18 cellular contexts compared by ENCODE assay signal in genomic region chr2:40256008-40256407, GRCh38.
"Had no signal": no experiment of that assay in that cellular context is flagged by ENCODE, and none has a peak within 500 bp of the region (broad histone marks: within the 10 kb centered on the region; RNA-seq: fewer than 3 reads in every experiment).

No MANE protein-coding gene starts in this region.

- H3K27me3 ChIP-seq: colonic mucosa, esophagus muscularis mucosa, foreskin keratinocyte, gastroesophageal sphincter, heart left ventricle, hepatocyte had no signal

- H3K36me3 ChIP-seq: colonic mucosa, esophagus muscularis mucosa, gastroesophageal sphincter, heart left ventricle, left ventricle myocardium inferior, lower lobe of right lung had no signal

- H3K36me3 Mint-ChIP-seq: immature natural killer cell, mesothelial cell of epicardium had no signal

- H3K4me1 ChIP-seq: colonic mucosa, lower lobe of right lung had no signal

- H3K4me2 ChIP-seq: hepatocyte had no signal

- H3K9me3 Mint-ChIP-seq: dendritic cell treated with granulocyte-macrophage colony-stimulating factor and Interleukin-4, amounts not matched to agents 40 ng/mL and 50 ng/mL, for 4 days; mesothelial cell of epicardium had no signal

- H3K4me3 Mint-ChIP-seq: dendritic cell treated with granulocyte-macrophage colony-stimulating factor and Interleukin-4, amounts not matched to agents 40 ng/mL and 50 ng/mL, for 4 days; immature natural killer cell; mesothelial cell of epicardium had no signal

- H2AFZ ChIP-seq: hepatocyte had no signal

- DNase-seq: colonic mucosa; cortex of kidney; effector CD8-positive, alpha-beta T cell; heart left ventricle; hypothalamus; immature natural killer cell; kidney; left colon; left ventricle myocardium inferior; lower lobe of right lung; mesenchymal stem cell had no signal

- H3K79me2 ChIP-seq: hepatocyte had no signal

- H3K9me3 ChIP-seq: colonic mucosa, esophagus muscularis mucosa, gastroesophageal sphincter, heart left ventricle, left ventricle myocardium inferior, lower lobe of right lung had no signal

- H3K4me3 ChIP-seq: colonic mucosa, esophagus muscularis mucosa, gastroesophageal sphincter, heart left ventricle, hepatocyte, left ventricle myocardium inferior, lower lobe of right lung had no signal

- H3K27me3 Mint-ChIP-seq: dendritic cell treated with granulocyte-macrophage colony-stimulating factor and Interleukin-4, amounts not matched to agents 40 ng/mL and 50 ng/mL, for 4 days had no signal

- ATAC-seq: gastroesophageal sphincter, left colon, left lobe of liver, lower lobe of right lung had no signal

- H3K27ac ChIP-seq: colonic mucosa, esophagus muscularis mucosa, foreskin keratinocyte, gastroesophageal sphincter, heart left ventricle, hepatocyte, left ventricle myocardium inferior, lower lobe of right lung had no signal

- H3K4me1 Mint-ChIP-seq: immature natural killer cell had no signal

- H3K27ac Mint-ChIP-seq: dendritic cell treated with granulocyte-macrophage colony-stimulating factor and Interleukin-4, amounts not matched to agents 40 ng/mL and 50 ng/mL, for 4 days; immature natural killer cell; mesothelial cell of epicardium had no signal
